ENCODE assay signal across 8 cellular contexts in the genomic region with DNA sequence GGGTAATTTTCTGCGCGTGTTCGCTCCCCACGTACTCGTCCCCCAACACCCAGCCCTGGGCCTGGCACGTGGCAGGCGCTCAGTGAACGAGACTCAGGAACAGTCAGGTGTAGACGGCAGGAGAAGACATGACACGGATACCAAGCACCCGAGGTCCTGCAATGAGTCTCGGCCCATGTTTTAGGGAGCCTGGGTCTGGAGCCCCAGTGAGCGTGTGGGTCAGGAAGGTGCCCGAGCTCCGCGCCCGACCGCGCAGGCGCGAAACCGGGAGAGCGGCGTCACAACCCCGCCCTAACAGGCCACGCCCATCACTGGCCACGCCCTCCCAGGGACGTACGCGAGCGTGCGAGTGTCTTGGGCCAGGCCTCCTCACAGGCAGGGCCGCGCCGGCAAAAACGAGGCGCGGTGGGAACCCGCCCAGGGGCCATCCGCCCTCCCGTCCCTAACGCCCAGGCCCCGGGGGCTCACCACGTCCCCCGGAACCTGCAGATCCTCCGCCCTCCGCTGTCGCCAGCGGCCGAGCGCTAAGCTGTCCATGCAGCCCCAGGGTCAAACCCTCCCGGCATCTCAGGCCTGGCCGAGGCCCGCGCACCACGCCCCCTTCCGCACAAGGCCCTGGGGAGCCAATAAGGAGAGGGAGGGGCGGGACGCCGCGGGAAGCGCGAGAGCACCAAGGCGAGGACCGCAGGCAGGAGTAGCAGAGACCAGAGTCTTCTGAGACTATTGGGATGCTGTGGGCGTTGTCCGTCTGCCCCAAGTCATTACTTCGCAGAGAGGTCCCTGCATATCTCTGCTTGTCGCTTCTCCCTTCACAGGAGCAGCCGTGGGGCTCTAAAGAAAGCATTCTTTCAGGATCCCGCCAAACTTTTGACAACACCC.
DNase-seq lines count a peak whose midpoint lies in the region; ATAC-seq and TF ChIP-seq lines count a peak whose summit lies in the region.

A gene (minus strand): TSS at position 595 of the 879 bp plus-strand sequence. CDS start 58 bp downstream, at position 537.

- TF ChIP-seq EP300 in Ishikawa (IDR thresholded peaks at IDR 0.05; ENCODE audit: borderline replicate concordance), result no peak

- DNase-seq in DMS153 treated with DMSO at 0.1 percent for 48 hours (lab: John Stamatoyannopoulos, UW; ENCODE audit: unreplicated experiment) (peak; percentile 97), OCI-M2 (lab: John Stamatoyannopoulos, UW; ENCODE audit: unreplicated experiment) (peak; percentile 68), erythroblast (lab: John Stamatoyannopoulos, UW) (peak; percentile 97)
- DNase-seq in activated T-cell treated with anti-CD3 and anti-CD28 coated beads, Interleukin-2, amount 50 U/mL, for 24 hours, result peak; percentile 100
- peak; percentile 99 for DNase-seq in stimulated activated CD8-positive, alpha-beta memory T cell treated with anti-CD3 and anti-CD28 coated beads, Interleukin-4, amount 100 ng/mL, for 48 hours

- peak within 1 kb of the TSS; percentile 99 for H3K4me3 Mint-ChIP-seq in activated T-cell treated with anti-CD3 and anti-CD28 coated beads, Interleukin-2, amount 50 U/mL, for 24 hours

- H3K36me3 ChIP-seq in mucosa of stomach (ENCODE audit: control insufficient read depth, insufficient read depth, low read length), result no peaks in the 10 kb centered on the region

- no peaks in the 10 kb centered on the region for H3K27me3 Mint-ChIP-seq in activated T-cell treated with anti-CD3 and anti-CD28 coated beads, Interleukin-2, amount 50 U/mL, for 24 hours

- peak; percentile 79 for ATAC-seq in GM21619 (IDR thresholded peaks at IDR 0.05; ENCODE audit: unreplicated experiment)

- H3K4me3 ChIP-seq in mucosa of stomach (ENCODE audit: low read length), result peak within 1 kb of the TSS; percentile 86

- peak within 1 kb of the TSS; percentile 100 for H3K27ac Mint-ChIP-seq in activated T-cell treated with anti-CD3 and anti-CD28 coated beads, Interleukin-2, amount 50 U/mL, for 24 hours

- H3K9ac ChIP-seq in mucosa of stomach (ENCODE audit: low read length), result peak within 1 kb of the TSS; percentile 72

- H3K4me1 ChIP-seq in mucosa of stomach (ENCODE audit: control insufficient read depth, insufficient read depth, low read length), result peaks cover 10% of the 10 kb centered on the region

- peaks cover 56% of the 10 kb centered on the region for H3K4me1 Mint-ChIP-seq in activated T-cell treated with anti-CD3 and anti-CD28 coated beads, Interleukin-2, amount 50 U/mL, for 24 hours (ENCODE audit: low read depth)

- H3K9me3 Mint-ChIP-seq in activated T-cell treated with anti-CD3 and anti-CD28 coated beads, Interleukin-2, amount 50 U/mL, for 24 hours, result no peaks in the 10 kb centered on the region

- no peaks in the 10 kb centered on the region for H3K27me3 ChIP-seq in mucosa of stomach (ENCODE audit: control insufficient read depth, insufficient read depth, low read length)

- peaks cover 39% of the 10 kb centered on the region for H3K36me3 Mint-ChIP-seq in activated T-cell treated with anti-CD3 and anti-CD28 coated beads, Interleukin-2, amount 50 U/mL, for 24 hours (ENCODE audit: low read depth)

- peak; percentile 91 for TF ChIP-seq POLR2A in erythroblast (IDR thresholded peaks at IDR 0.05; ENCODE audit: low read length)

- H3K9me3 ChIP-seq in mucosa of stomach (ENCODE audit: control insufficient read depth, low read length), result no peaks in the 10 kb centered on the region

- TF ChIP-seq RAD21 in Ishikawa (IDR thresholded peaks at IDR 0.05; ENCODE audit: low read depth), result no peak

TF ChIP-seq in Ishikawa, 13 proteins besides CTCF, POLR2A, EP300 and RAD21:
- TF ChIP-seq FOXM1 (IDR thresholded peaks at IDR 0.05; ENCODE audit: borderline replicate concordance, low read depth), result no peak; the same call in 1 of the 2 replicates
- TF ChIP-seq, protein P1, sequence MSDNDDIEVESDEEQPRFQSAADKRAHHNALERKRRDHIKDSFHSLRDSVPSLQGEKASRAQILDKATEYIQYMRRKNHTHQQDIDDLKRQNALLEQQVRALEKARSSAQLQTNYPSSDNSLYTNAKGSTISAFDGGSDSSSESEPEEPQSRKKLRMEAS (IDR thresholded peaks at IDR 0.05), result peak; percentile 95
- TF ChIP-seq ZBTB7A (IDR thresholded peaks at IDR 0.05; ENCODE audit: low read depth), result no peak
- TF ChIP-seq EGR1 (IDR thresholded peaks at IDR 0.05), result 0 out of 2 replicates have a peak, but pooled peaks have one; percentile 34
- TF ChIP-seq TAF1 (IDR thresholded peaks at IDR 0.05; ENCODE audit: low read depth), result peak; percentile 87
- TF ChIP-seq, protein P2, sequence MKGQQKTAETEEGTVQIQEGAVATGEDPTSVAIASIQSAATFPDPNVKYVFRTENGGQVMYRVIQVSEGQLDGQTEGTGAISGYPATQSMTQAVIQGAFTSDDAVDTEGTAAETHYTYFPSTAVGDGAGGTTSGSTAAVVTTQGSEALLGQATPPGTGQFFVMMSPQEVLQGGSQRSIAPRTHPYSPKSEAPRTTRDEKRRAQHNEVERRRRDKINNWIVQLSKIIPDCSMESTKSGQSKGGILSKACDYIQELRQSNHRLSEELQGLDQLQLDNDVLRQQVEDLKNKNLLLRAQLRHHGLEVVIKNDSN (IDR thresholded peaks at IDR 0.05), result peak; percentile 48; the same call in 1 of the 2 replicates
- TF ChIP-seq NFIC (IDR thresholded peaks at IDR 0.05), result peak; percentile 43
- TF ChIP-seq CEBPB (IDR thresholded peaks at IDR 0.05), result no peak
- no peak; the same call in 1 of the 2 replicates for TF ChIP-seq YY1 (IDR thresholded peaks at IDR 0.05; ENCODE audit: low read depth)
- peak; percentile 37; the same call in 1 of the 2 replicates for TF ChIP-seq CREB1 (IDR thresholded peaks at IDR 0.05; ENCODE audit: low read depth)
- TF ChIP-seq TCF12 (IDR thresholded peaks at IDR 0.05; ENCODE audit: low read depth), result no peak; the same call in 1 of the 2 replicates
- TF ChIP-seq, protein P3, sequence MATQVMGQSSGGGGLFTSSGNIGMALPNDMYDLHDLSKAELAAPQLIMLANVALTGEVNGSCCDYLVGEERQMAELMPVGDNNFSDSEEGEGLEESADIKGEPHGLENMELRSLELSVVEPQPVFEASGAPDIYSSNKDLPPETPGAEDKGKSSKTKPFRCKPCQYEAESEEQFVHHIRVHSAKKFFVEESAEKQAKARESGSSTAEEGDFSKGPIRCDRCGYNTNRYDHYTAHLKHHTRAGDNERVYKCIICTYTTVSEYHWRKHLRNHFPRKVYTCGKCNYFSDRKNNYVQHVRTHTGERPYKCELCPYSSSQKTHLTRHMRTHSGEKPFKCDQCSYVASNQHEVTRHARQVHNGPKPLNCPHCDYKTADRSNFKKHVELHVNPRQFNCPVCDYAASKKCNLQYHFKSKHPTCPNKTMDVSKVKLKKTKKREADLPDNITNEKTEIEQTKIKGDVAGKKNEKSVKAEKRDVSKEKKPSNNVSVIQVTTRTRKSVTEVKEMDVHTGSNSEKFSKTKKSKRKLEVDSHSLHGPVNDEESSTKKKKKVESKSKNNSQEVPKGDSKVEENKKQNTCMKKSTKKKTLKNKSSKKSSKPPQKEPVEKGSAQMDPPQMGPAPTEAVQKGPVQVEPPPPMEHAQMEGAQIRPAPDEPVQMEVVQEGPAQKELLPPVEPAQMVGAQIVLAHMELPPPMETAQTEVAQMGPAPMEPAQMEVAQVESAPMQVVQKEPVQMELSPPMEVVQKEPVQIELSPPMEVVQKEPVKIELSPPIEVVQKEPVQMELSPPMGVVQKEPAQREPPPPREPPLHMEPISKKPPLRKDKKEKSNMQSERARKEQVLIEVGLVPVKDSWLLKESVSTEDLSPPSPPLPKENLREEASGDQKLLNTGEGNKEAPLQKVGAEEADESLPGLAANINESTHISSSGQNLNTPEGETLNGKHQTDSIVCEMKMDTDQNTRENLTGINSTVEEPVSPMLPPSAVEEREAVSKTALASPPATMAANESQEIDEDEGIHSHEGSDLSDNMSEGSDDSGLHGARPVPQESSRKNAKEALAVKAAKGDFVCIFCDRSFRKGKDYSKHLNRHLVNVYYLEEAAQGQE (IDR thresholded peaks at IDR 0.05; ENCODE audit: low read depth), result 0 out of 2 replicates have a peak, but pooled peaks have one; percentile 11
- TF ChIP-seq TEAD4 (IDR thresholded peaks at IDR 0.05), result no peak; the same call in 1 of the 2 replicates
TF ChIP-seq in Ishikawa: peak in this region for 7.

Comparison
In these comparisons a context has a peak if more than half of its experiments do, and no peak if none do; other contexts are left out.
1. Peak in every context shown above with its lines: DNase-seq, ATAC-seq and H3K4me3 ChIP-seq.